In the genomic region with DNA sequence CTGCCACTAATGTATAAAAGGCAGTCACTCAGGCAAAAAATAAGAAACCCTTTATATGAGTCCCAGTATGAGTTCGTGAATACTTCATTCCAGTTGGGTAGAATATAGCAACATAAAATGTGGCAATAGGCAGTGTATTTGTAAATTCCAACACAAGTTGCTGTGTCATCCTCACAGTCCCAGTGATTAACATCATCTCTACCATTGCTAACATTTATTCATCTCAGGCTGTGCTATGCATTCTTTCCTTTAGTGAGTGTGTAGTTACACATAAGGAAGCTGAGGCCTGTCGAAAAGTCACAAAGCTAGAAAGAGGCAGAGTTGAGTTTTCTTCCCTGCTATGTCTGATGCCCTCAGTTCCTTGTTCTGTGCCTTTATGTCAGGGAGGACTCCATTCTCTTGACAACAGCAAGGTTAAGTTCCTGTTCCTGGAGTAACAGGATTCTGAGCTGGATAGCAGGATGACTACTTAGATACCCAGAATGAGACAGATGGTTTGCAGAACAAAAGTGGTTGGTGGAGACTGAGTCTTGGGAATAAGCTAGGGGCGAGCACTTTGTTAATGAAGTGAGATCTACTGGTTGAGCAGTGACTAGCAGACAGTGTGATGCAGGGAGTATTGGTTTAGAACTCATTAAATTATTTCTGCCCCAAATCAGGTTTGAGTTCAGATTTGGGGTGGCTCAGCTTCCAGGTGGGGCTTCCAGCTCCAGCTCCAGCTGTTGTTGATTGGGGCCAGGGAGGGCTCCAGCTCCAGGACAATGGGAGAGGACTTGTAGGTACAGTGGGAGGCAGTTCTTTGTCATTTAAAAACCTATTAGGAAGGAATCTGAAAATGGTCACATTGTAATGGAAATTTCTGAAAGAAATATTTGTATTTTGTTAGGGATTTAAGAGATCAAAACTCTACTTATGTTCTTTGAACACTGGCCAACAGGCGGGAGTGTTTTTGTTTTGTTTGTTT, we compare ENCODE assay signal across 9 cellular contexts.
DNase-seq lines count a peak whose midpoint lies in the region; ATAC-seq and TF ChIP-seq lines count a peak whose summit lies in the region.
"Had no signal": no experiment of that assay in that cellular context is flagged by ENCODE, and none has a peak within 500 bp of the region (broad histone marks: within the 10 kb centered on the region; RNA-seq: fewer than 3 reads in every experiment).

No MANE protein-coding gene starts in this region.

- H3K9me3 Mint-ChIP-seq in CD14-positive monocyte: no peaks in the 10 kb centered on the region
- no peaks in the 10 kb centered on the region for H3K9me3 Mint-ChIP-seq in dendritic cell treated with granulocyte-macrophage colony-stimulating factor and Interleukin-4, amounts not matched to agents 40 ng/mL and 50 ng/mL, for 4 days
- no peaks in the 10 kb centered on the region for H3K9me3 Mint-ChIP-seq in nephron

- H3K4me1 Mint-ChIP-seq in CD14-positive monocyte (peaks cover 85% of the 10 kb centered on the region), nephron (peaks cover 47% of the 10 kb centered on the region)
- H3K4me1 Mint-ChIP-seq in dendritic cell treated with granulocyte-macrophage colony-stimulating factor and Interleukin-4, amounts not matched to agents 40 ng/mL and 50 ng/mL, for 4 days (ENCODE audit: low read depth): peaks cover 70% of the 10 kb centered on the region

- H3K36me3 Mint-ChIP-seq in CD14-positive monocyte (peaks cover 34 to 44% of the 10 kb centered on the region in 2 donors), nephron (ENCODE audit: low read depth) (peaks cover 15% of the 10 kb centered on the region)
- H3K36me3 Mint-ChIP-seq in dendritic cell treated with granulocyte-macrophage colony-stimulating factor and Interleukin-4, amounts not matched to agents 40 ng/mL and 50 ng/mL, for 4 days (ENCODE audit: low read depth): peaks cover 24% of the 10 kb centered on the region

- no peaks in the 10 kb centered on the region for H3K27me3 Mint-ChIP-seq in CD14-positive monocyte (ENCODE audit: low read depth in 3 of 3)
- H3K27me3 Mint-ChIP-seq in dendritic cell treated with granulocyte-macrophage colony-stimulating factor and Interleukin-4, amounts not matched to agents 40 ng/mL and 50 ng/mL, for 4 days: no peaks in the 10 kb centered on the region
- no peaks in the 10 kb centered on the region for H3K27me3 Mint-ChIP-seq in nephron (ENCODE audit: low read depth)

- ATAC-seq in HG02798 (IDR thresholded peaks at IDR 0.05; ENCODE audit: poor library complexity, unreplicated experiment): no peak
- no peak for ATAC-seq in GM18858 (IDR thresholded peaks at IDR 0.05; ENCODE audit: unreplicated experiment)

- H3K4me3 Mint-ChIP-seq in CD14-positive monocyte (peak overlapping the region; percentile 20 to 40), nephron (no peak overlapping the region)
- no peak overlapping the region for H3K4me3 Mint-ChIP-seq in dendritic cell treated with granulocyte-macrophage colony-stimulating factor and Interleukin-4, amounts not matched to agents 40 ng/mL and 50 ng/mL, for 4 days

- peak; percentile 67 for DNase-seq in CD14-positive monocyte (ENCODE audit: low spot score)
- peak; percentile 19 for DNase-seq in MV-4-11 (lab: John Stamatoyannopoulos, UW)
- no peak for DNase-seq in hippocampal formation (lab: John Stamatoyannopoulos, UW)
- DNase-seq in AML-193 (lab: John Stamatoyannopoulos, UW): no peak
- DNase-seq: activated gamma-delta T cell treated with Interleukin-2 at 50 U/mL for 16 hours had no signal

- TF ChIP-seq CTCF in CD14-positive monocyte (IDR thresholded peaks at IDR 0.05) (no peak), nephron (IDR thresholded peaks at IDR 0.05; ENCODE audit: unreplicated experiment in 3 of 3) (no peak)

- peak overlapping the region; percentile 93 to 98 (median 97) for H3K27ac Mint-ChIP-seq in CD14-positive monocyte
- H3K27ac Mint-ChIP-seq in dendritic cell treated with granulocyte-macrophage colony-stimulating factor and Interleukin-4, amounts not matched to agents 40 ng/mL and 50 ng/mL, for 4 days: peak overlapping the region; percentile 80
- peak overlapping the region; percentile 26 to 50 (median 30) for H3K27ac Mint-ChIP-seq in nephron

- intact Hi-C loops in CD14-positive monocyte (cut with micrococcal nuclease): no loop called here
- intact Hi-C loops in dendritic cell treated with granulocyte-macrophage colony-stimulating factor and Interleukin-4, amounts not matched to agents 40 ng/mL and 50 ng/mL, for 4 days (cut with micrococcal nuclease): no loop called here

Comparison
In these comparisons a context has a peak if more than half of its experiments do, and no peak if none do; other contexts are left out.
1. DNase-seq: peak in CD14-positive monocyte (single experiment) and MV-4-11 (single experiment); none in hippocampal formation (0 of 2) and AML-193 (0 of 2).
2. H3K27ac Mint-ChIP-seq: peak in every context shown above with its lines; median percentile 97 in CD14-positive monocyte; 80 in dendritic cell treated with granulocyte-macrophage colony-stimulating factor and Interleukin-4, amounts not matched to agents 40 ng/mL and 50 ng/mL, for 4 days; 30 in nephron.
3. H3K4me3 Mint-ChIP-seq: peak in CD14-positive monocyte (2 of 2); none in dendritic cell treated with granulocyte-macrophage colony-stimulating factor and Interleukin-4, amounts not matched to agents 40 ng/mL and 50 ng/mL, for 4 days (single experiment) and nephron (0 of 3).